Comparison of ENCODE assay signal across 15 cellular contexts in the genomic region with DNA sequence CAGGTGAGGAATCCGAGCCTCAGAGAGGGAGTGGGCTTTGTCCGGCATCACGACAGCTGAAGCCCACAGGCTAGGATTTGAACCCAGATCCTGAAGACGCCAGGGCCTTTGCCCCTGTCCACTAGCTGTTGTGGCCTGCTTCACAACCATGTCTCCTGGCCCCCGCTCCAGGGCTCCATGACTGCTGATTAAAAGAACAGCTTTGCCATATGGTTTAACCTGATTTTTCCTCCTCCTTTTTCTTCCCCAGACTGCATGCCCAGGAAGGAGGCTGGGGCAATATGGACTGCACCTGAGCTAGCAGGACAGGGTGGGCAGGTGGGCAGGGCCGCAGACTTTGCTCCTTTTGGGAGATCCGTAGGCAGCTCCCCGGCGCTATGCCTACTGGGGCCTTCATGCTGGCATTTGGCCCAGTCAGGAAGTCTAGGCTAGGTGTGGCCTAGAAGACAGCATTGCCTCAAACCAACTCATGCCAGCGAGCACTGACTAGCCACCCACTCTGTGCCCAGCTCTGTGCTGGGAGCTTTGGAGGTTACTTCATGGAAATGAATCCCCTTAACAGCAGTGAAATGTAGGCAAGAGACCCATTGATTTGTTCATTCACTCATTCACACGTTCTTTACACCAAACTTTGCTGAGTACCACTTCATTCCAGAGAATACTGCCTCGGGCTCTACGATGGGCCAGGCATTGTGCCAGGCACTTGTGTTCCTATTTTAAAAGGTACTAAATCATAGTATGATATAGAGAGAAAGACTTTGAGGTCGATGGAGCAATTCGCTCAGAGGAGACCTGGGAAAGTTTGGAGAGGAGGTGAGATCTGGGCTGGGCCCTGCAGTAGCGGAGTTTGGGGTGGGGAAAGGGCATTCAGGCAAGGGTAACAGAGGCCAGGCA.
DNase-seq lines count a peak whose midpoint lies in the region; ATAC-seq and TF ChIP-seq lines count a peak whose summit lies in the region.
"Had no signal": no experiment of that assay in that cellular context is flagged by ENCODE, and none has a peak within 500 bp of the region (broad histone marks: within the 10 kb centered on the region; RNA-seq: fewer than 3 reads in every experiment).

No MANE protein-coding gene starts in this region.

- peak overlapping the region in 1 of 2 donors; percentile 63 for H3K9ac ChIP-seq in colonic mucosa (ENCODE audit: low read depth in 2 of 2, low read length in 2 of 2)
- H3K9ac ChIP-seq: SK-N-SH had no signal

- TF ChIP-seq CTCF in heart right ventricle (IDR thresholded peaks at IDR 0.05) (no peak), colonic mucosa (IDR thresholded peaks at IDR 0.05) (no peak), right lobe of liver (IDR thresholded peaks at IDR 0.05) (no peak), transverse colon (IDR thresholded peaks at IDR 0.05) (no peak)

- no peak for TF ChIP-seq EP300 in transverse colon (IDR thresholded peaks at IDR 0.05; ENCODE audit: low read depth)

- in situ Hi-C loops in transverse colon (cut with MboI; ENCODE audit: low pct_ligation_motif_present in 1 of 4, low pct_unique_long_range_greater_than_20kb in 1 of 4, low sequenced_read_pairs in 3 of 4): no loop called here

- H3K9me3 ChIP-seq in heart right ventricle (no peaks in the 10 kb centered on the region), colonic mucosa (no peaks in the 10 kb centered on the region), right lobe of liver (no peaks in the 10 kb centered on the region), transverse colon (no peaks in the 10 kb centered on the region)
- H3K9me3 ChIP-seq: heart left ventricle, SK-N-SH had no signal

- intact Hi-C loops in Right ventricle myocardium inferior (cut with DNase I) (no loop called here), heart right ventricle (cut with DNase I) (no loop called here), colonic mucosa (cut with DNase I) (no loop called here), right lobe of liver (cut with DNase I) (no loop called here), transverse colon (cut with DNase I; ENCODE audit: low total_unique reads) (no loop called here)

- peak; percentile 26 for TF ChIP-seq POLR2A in right lobe of liver (IDR thresholded peaks at IDR 0.05)
- TF ChIP-seq POLR2A in transverse colon (IDR thresholded peaks at IDR 0.05): peak; percentile 27

- no peak overlapping the region for H3K27ac ChIP-seq in heart right ventricle
- H3K27ac ChIP-seq in colonic mucosa: peak overlapping the region; percentile 78
- no peak overlapping the region for H3K27ac ChIP-seq in right lobe of liver
- H3K27ac ChIP-seq in transverse colon: peak overlapping the region; percentile 73 to 82 (median 74)
- H3K27ac ChIP-seq: 22Rv1, heart left ventricle had no signal

- no peaks in the 10 kb centered on the region for H3K27me3 ChIP-seq in heart right ventricle
- no peaks in the 10 kb centered on the region for H3K27me3 ChIP-seq in colonic mucosa
- H3K27me3 ChIP-seq in right lobe of liver: no peaks in the 10 kb centered on the region
- no peaks in the 10 kb centered on the region for H3K27me3 ChIP-seq in transverse colon
- H3K27me3 ChIP-seq: heart left ventricle had no signal

- peak; percentile 53 for DNase-seq in Right ventricle myocardium inferior (ENCODE audit: missing footprints)
- no peak for DNase-seq in heart right ventricle
- DNase-seq in colonic mucosa: peak; percentile 94
- DNase-seq in right lobe of liver: peak; percentile 58 to 68 (median 63)
- peak; percentile 91 for DNase-seq in transverse colon
- no peak for DNase-seq in putamen (ENCODE audit: low spot score)
- no peak for DNase-seq in NCI-H1092 treated with DMSO at 0.1 percent for 48 hours (lab: John Stamatoyannopoulos, UW)
- DNase-seq: activated CD4-positive, alpha-beta T cell treated with anti-CD3 and anti-CD28 coated beads, Interleukin-2, amount 10 ng/mL, durations not matched to agents 24 days and 14 days; C1 segment of cervical spinal cord; heart left ventricle; NCI-H1694; NCI-H446; SK-N-SH had no signal

- H3K36me3 ChIP-seq in heart right ventricle (no peaks in the 10 kb centered on the region), colonic mucosa (no peaks in the 10 kb centered on the region), right lobe of liver (no peaks in the 10 kb centered on the region), transverse colon (no peaks in the 10 kb centered on the region)
- H3K36me3 ChIP-seq: heart left ventricle had no signal

- ATAC-seq in Right ventricle myocardium inferior (no peak), heart right ventricle (no peak), right lobe of liver (peak in 2 of 4 donors; percentile 10 to 30)
- ATAC-seq in activated CD4-positive, CD25-positive, alpha-beta regulatory T cell treated with anti-CD3 and anti-CD28 coated beads, Interleukin-2, amount 50 U/mL, for 24 hours: no peak

- peaks cover 0 to 19% (median 0%) of the 10 kb centered on the region in 9 donors for H3K4me1 ChIP-seq in heart right ventricle
- H3K4me1 ChIP-seq in colonic mucosa: no peaks in the 10 kb centered on the region
- peaks cover 0 to 33% (median 9%) of the 10 kb centered on the region in 4 donors for H3K4me1 ChIP-seq in right lobe of liver
- H3K4me1 ChIP-seq in transverse colon: peaks cover 18 to 33% (median 25%) of the 10 kb centered on the region in 4 donors

- no peak overlapping the region for H3K4me3 ChIP-seq in heart right ventricle
- H3K4me3 ChIP-seq in colonic mucosa: no peak overlapping the region
- no peak overlapping the region for H3K4me3 ChIP-seq in right lobe of liver
- H3K4me3 ChIP-seq in transverse colon: no peak overlapping the region
- H3K4me3 ChIP-seq: heart left ventricle had no signal

- 80 to 82% methylated on average over 16 of the region's 16 CpGs for WGBS in heart right ventricle, 2 donors
- WGBS in right lobe of liver (ENCODE audit: insufficient coverage, low coverage, low lambda C conversion rate, missing lambda C conversion rate): 57% methylated on average over 13 of the region's 16 CpGs
- 56 to 67% methylated on average over 4 to 16 of the region's 16 CpGs for WGBS in transverse colon (ENCODE audit: low coverage in 1 of 2), 2 donors

Comparison
In these comparisons a context has a peak if more than half of its experiments do, and no peak if none do; other contexts are left out.
1. DNase-seq: peak in Right ventricle myocardium inferior (single experiment), colonic mucosa (single experiment), right lobe of liver (3 of 3) and transverse colon (single experiment); none in heart right ventricle (0 of 2), putamen (single experiment) and NCI-H1092 treated with DMSO at 0.1 percent for 48 hours (single experiment).
2. H3K27ac ChIP-seq: peak in colonic mucosa (single experiment) and transverse colon (4 of 4); none in heart right ventricle (0 of 10) and right lobe of liver (0 of 3).